ENCODE assay signal across 1 cellular context in the genomic region with DNA sequence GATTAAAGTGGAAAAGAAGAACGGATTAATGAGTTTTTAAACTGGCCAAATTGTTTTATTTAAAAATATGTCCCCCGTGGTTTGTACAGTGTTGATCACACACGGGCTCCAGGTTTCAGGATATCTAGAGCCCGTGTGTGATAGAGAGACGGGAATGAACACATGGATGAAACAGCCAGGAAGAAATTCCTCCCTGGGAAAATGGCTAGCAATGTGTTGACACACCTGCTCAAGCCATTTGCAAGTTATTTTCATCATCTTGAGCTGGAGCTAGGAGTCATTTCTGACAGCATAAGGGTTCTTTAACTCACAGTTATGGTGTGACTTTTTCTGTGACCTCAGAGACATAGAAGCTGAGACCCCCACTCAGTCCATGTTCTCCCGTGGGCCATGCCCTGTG.
TF ChIP-seq lines count a peak whose summit lies in the region.

No MANE protein-coding gene starts in this region.

TF ChIP-seq in HepG2, 621 proteins besides CTCF, POLR2A, EP300 and RAD21:
- TF ChIP-seq ZSCAN29 (CRISPR knock-in tag; conservative IDR thresholded peaks at IDR 0.05) (no peak), KDM5A (IDR thresholded peaks at IDR 0.05; ENCODE audit: borderline replicate concordance, low read length) (no peak), ELF4 (CRISPR knock-in tag; IDR thresholded peaks at IDR 0.05; ENCODE audit: borderline replicate concordance) (no peak), XBP1 (CRISPR knock-in tag; IDR thresholded peaks at IDR 0.05) (no peak)
- TF ChIP-seq, protein P1, sequence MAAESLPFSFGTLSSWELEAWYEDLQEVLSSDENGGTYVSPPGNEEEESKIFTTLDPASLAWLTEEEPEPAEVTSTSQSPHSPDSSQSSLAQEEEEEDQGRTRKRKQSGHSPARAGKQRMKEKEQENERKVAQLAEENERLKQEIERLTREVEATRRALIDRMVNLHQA (CRISPR knock-in tag; IDR thresholded peaks at IDR 0.05) = no peak
